ENCODE assay signal across 8 cellular contexts in genomic region chr6:35919827-35920751, GRCh38. TPM values are rescaled to one million over a fixed set of nuclear protein-coding genes. Genes with fewer than 3 reads are reported as not detected.
DNase-seq lines count a peak whose midpoint lies in the region; ATAC-seq and TF ChIP-seq lines count a peak whose summit lies in the region.

No MANE protein-coding gene starts in this region.

- peaks cover 0 to 6% of the 10 kb centered on the region in 2 donors for H3K36me3 ChIP-seq in psoas muscle (ENCODE audit: insufficient read depth in 1 of 2, low read depth in 1 of 2)

- DNase-seq in AG04450 (ENCODE audit: low read depth, low spot score) (no peak), RPMI7951 (ENCODE audit: low read depth) (peak; percentile 46), Right ventricle myocardium superior (peak; percentile 37), psoas muscle (peak in 1 of 2 donors; percentile 15), ureter (ENCODE audit: low spot score) (peak; percentile 48)
- peak; percentile 53 for DNase-seq in activated naive CD4-positive, alpha-beta T cell treated with anti-CD3 and anti-CD28 coated beads, Interleukin-2, amount 50 U/mL, for 16 hours

- H3K27me3 ChIP-seq in AG04450 (ENCODE audit: control insufficient read depth, insufficient read depth, low read length) = no peaks in the 10 kb centered on the region
- no peaks in the 10 kb centered on the region for H3K27me3 ChIP-seq in psoas muscle (ENCODE audit: insufficient read depth in 3 of 3, low read length in 2 of 3)

- intact Hi-C loops in Right ventricle myocardium superior (cut with DNase I) = no loop called here
- intact Hi-C loops in psoas muscle (cut with DNase I) = loop anchor here in 1 of 2 donors (10.0 kb wide), 1 partner anchor 175 kb away; no protein-coding TSS in a partner anchor

- peak overlapping the region; percentile 87 for H3K4me3 ChIP-seq in AG04450 (ENCODE audit: low read depth, low read length)
- H3K4me3 ChIP-seq in psoas muscle = peak overlapping the region; percentile 93

- peaks cover 18% of the 10 kb centered on the region for H3K4me1 ChIP-seq in psoas muscle

- no peak for TF ChIP-seq CTCF in AG04450 (IDR thresholded peaks at IDR 0.05; ENCODE audit: low read depth, low read length)
- TF ChIP-seq CTCF in psoas muscle (IDR thresholded peaks at IDR 0.05) = no peak

- peak overlapping the region; percentile 52 for H3K27ac ChIP-seq in AG04450 (ENCODE audit: low read depth, low read length)
- H3K27ac ChIP-seq in psoas muscle = peak overlapping the region; percentile 88

- POLR2A ChIA-PET in AG04450 (lab: Yijun Ruan, JAX) = no interaction called here

- CTCF ChIA-PET in AG04450 (lab: Charles Lee) = no interaction called here

- H3K9me3 ChIP-seq in AG04450 (ENCODE audit: control insufficient read depth, insufficient read depth, low read length) = no peaks in the 10 kb centered on the region
- no peaks in the 10 kb centered on the region for H3K9me3 ChIP-seq in psoas muscle

- peak; percentile 37 for ATAC-seq in GM18511 (IDR thresholded peaks at IDR 0.05; ENCODE audit: unreplicated experiment)
- peak; percentile 28 for ATAC-seq in HG03097 (IDR thresholded peaks at IDR 0.05; ENCODE audit: low FRiP score, unreplicated experiment)
- ATAC-seq in Right ventricle myocardium superior (ENCODE audit: poor library complexity) = peak; percentile 26
- ATAC-seq in psoas muscle = peak in 2 of 4 donors; percentile 40 to 41

- WGBS in psoas muscle, 3 donors = 2 to 5% (median 2%) methylated on average over 38 to 49 of the region's 50 CpGs

RNA-seq across cellular contexts. Expression of gene SRPK1, which starts 0.8 kb away (rescaled TPM):
- 27.8 and 41.6 TPM in 2 replicates for polyA plus RNA-seq in AG04450 (2011; rRNA removed)
- polyA minus RNA-seq in AG04450 (2011; rRNA and poly(A)+ RNA removed) = 39.2 and 50.6 TPM in 2 replicates
- 62.6 and 64.4 TPM in 2 replicates for total RNA-seq in RPMI7951 (2014; rRNA removed; shearing (Covaris generic))
- 22.1 TPM for total RNA-seq in Right ventricle myocardium superior
- 10 to 100 TPM; 24.1 to 42.4 (median 31.3) TPM for total RNA-seq in psoas muscle
- 10 to 100 TPM; 12.2 to 46.9 (median 21.3) TPM for polyA plus RNA-seq in psoas muscle
- 72.9 TPM for total RNA-seq in ureter
